In the genomic region with DNA sequence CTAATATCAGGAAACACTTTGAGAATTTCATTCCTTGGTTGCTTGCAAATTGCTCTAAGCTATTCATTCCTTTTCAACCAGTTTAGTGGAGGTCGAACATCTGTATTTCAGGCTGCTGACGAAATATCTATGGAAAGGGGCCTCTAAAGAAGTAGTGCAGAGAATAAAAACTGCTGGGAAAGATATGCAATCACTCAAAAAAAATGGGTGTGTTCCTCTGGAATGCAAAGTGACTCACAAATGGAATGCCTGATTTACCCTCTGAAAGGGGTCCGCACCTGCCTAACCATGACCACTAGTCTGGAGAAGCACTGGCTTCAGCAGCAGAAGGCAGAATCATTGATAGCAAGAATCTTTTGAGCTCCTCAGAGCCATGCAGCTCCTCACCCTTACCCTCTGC, we compare ENCODE assay signal across 18 cellular contexts.
DNase-seq lines count a peak whose midpoint lies in the region; ATAC-seq and TF ChIP-seq lines count a peak whose summit lies in the region.
"Had no signal": no experiment of that assay in that cellular context is flagged by ENCODE, and none has a peak within 500 bp of the region (broad histone marks: within the 10 kb centered on the region; RNA-seq: fewer than 3 reads in every experiment).

No MANE protein-coding gene starts in this region.

- H3K9me3 ChIP-seq in hepatocyte (ENCODE audit: low read depth): no peaks in the 10 kb centered on the region
- H3K9me3 ChIP-seq: SJSA1 had no signal

- H3K36me3 ChIP-seq in hepatocyte (replicated peaks; ENCODE audit: insufficient read depth, low read depth) (no peaks in the 10 kb centered on the region), H7 (replicated peaks; ENCODE audit: control insufficient read depth, insufficient read depth, low read length) (no peaks in the 10 kb centered on the region)
- H3K36me3 ChIP-seq: SJSA1 had no signal

- H3K9me2 ChIP-seq in hepatocyte (replicated peaks; ENCODE audit: insufficient read depth): no peaks in the 10 kb centered on the region

- ATAC-seq in HG03097 (IDR thresholded peaks at IDR 0.05; ENCODE audit: low FRiP score, unreplicated experiment): no peak
- ATAC-seq: activated CD8-positive, alpha-beta memory T cell treated with anti-CD3 and anti-CD28 coated beads, Interleukin-2, amount 10 ng/mL, durations not matched to agents 7 days and 5 days; PC-3 had no signal

- H4K20me1 ChIP-seq in hepatocyte (ENCODE audit: insufficient read depth, poor library complexity, severe bottlenecking): no peaks in the 10 kb centered on the region

- no peak overlapping the region for H2AFZ ChIP-seq in hepatocyte

- TF ChIP-seq CTCF in hepatocyte (IDR thresholded peaks at IDR 0.05; ENCODE audit: poor library complexity): no peak

- H3K27ac ChIP-seq in hepatocyte: peak overlapping the region; percentile 29
- H3K27ac ChIP-seq: SJSA1 had no signal

- H3K4me3 ChIP-seq in hepatocyte (no peak overlapping the region), H7 (ENCODE audit: insufficient read depth, low read depth, low read length) (no peak overlapping the region)
- H3K4me3 ChIP-seq: SJSA1 had no signal

- 60% methylated on average over 3 of the region's 3 CpGs for WGBS in hepatocyte (ENCODE audit: low lambda C conversion rate, missing lambda C conversion rate)

- H3K27me3 ChIP-seq in hepatocyte: no peaks in the 10 kb centered on the region
- no peaks in the 10 kb centered on the region for H3K27me3 ChIP-seq in H7 (ENCODE audit: control insufficient read depth, insufficient read depth, low read length)
- H3K27me3 ChIP-seq: SJSA1 had no signal

- DNase-seq in ELR (ENCODE audit: low read depth): peak; percentile 42
- DNase-seq in SW480 (ENCODE audit: low spot score): peak; percentile 49
- peak; percentile 6 for DNase-seq in hepatocyte (ENCODE audit: low spot score)
- peak; percentile 31 for DNase-seq in non-pigmented ciliary epithelial cell (ENCODE audit: low read depth)
- DNase-seq in H7: no peak
- no peak for DNase-seq in HUDEP-2 (lab: John Stamatoyannopoulos, UW; ENCODE audit: unreplicated experiment in 76 of 76)
- DNase-seq in middle frontal gyrus (ENCODE audit: extremely low spot score, low spot score): no peak
- DNase-seq: activated CD8-positive, alpha-beta memory T cell treated with anti-CD3 and anti-CD28 coated beads, Interleukin-2, amount 10 ng/mL, durations not matched to agents 7 days and 5 days; amniotic stem cell; CD4-positive, alpha-beta T cell; DMS79 treated with DMSO at 0.1 percent for 48 hours; immature natural killer cell; KG1; NCI-H1105 treated with DMSO at 0.1 percent for 48 hours; PC-3; stimulated activated naive CD4-positive, alpha-beta T cell had no signal

- H3K79me2 ChIP-seq in hepatocyte: no peaks in the 10 kb centered on the region

- H3K4me2 ChIP-seq in hepatocyte: peak overlapping the region; percentile 23

- peaks cover 12% of the 10 kb centered on the region for H3K4me1 ChIP-seq in hepatocyte (ENCODE audit: insufficient read depth)

Comparison
In these comparisons a context has a peak if more than half of its experiments do, and no peak if none do; other contexts are left out.
1. DNase-seq: peak in ELR (single experiment), SW480 (single experiment), hepatocyte (single experiment) and non-pigmented ciliary epithelial cell (single experiment); none in H7 (single experiment), HUDEP-2 (0 of 76) and middle frontal gyrus (single experiment).